In genomic region chr5:82885657-82886389, GRCh38 we compare ENCODE assay signal across 9 cellular contexts.
DNase-seq lines count a peak whose midpoint lies in the region; ATAC-seq and TF ChIP-seq lines count a peak whose summit lies in the region.
"Had no signal": no experiment of that assay in that cellular context is flagged by ENCODE, and none has a peak within 500 bp of the region (broad histone marks: within the 10 kb centered on the region; RNA-seq: fewer than 3 reads in every experiment).

No MANE protein-coding gene starts in this region.

- in situ Hi-C loops in GM13976 (cut with MboI; ENCODE audit: low sequenced_read_pairs, unreplicated experiment): no loop called here

- no peaks in the 10 kb centered on the region for H3K36me3 ChIP-seq in kidney epithelial cell (ENCODE audit: control insufficient read depth, insufficient read depth, low read length)

- no peaks in the 10 kb centered on the region for H3K27me3 ChIP-seq in kidney epithelial cell (ENCODE audit: control insufficient read depth, insufficient read depth, low read length)

- no peak overlapping the region for H3K27ac Mint-ChIP-seq in activated naive CD8-positive, alpha-beta T cell treated with anti-CD3 and anti-CD28 coated beads for 36 hours
- H3K27ac Mint-ChIP-seq: activated naive CD8-positive, alpha-beta T cell treated with anti-CD3 and anti-CD28 coated beads, Interleukin-2, amount 10 ng/mL, durations not matched to agents 7 days and 5 days had no signal

- H3K36me3 Mint-ChIP-seq in activated naive CD8-positive, alpha-beta T cell treated with anti-CD3 and anti-CD28 coated beads for 36 hours: peaks cover 8% of the 10 kb centered on the region

- H3K27me3 Mint-ChIP-seq in activated naive CD8-positive, alpha-beta T cell treated with anti-CD3 and anti-CD28 coated beads for 36 hours: peaks cover 12% of the 10 kb centered on the region

- peak; percentile 42 for ATAC-seq in HG02571 (IDR thresholded peaks at IDR 0.05; ENCODE audit: unreplicated experiment)

- no peak overlapping the region for H3K4me3 Mint-ChIP-seq in activated naive CD8-positive, alpha-beta T cell treated with anti-CD3 and anti-CD28 coated beads for 36 hours
- H3K4me3 Mint-ChIP-seq: activated naive CD8-positive, alpha-beta T cell treated with anti-CD3 and anti-CD28 coated beads, Interleukin-2, amount 10 ng/mL, durations not matched to agents 7 days and 5 days had no signal

- DNase-seq in GM13976 (ENCODE audit: low spot score) (peak; percentile 18), NOMO-1 treated with DMSO at 0.1 percent for 48 hours (lab: John Stamatoyannopoulos, UW; ENCODE audit: unreplicated experiment) (peak; percentile 32), kidney epithelial cell (ENCODE audit: low read depth) (peak; percentile 70), UCSD-AML1 (lab: John Stamatoyannopoulos, UW; ENCODE audit: unreplicated experiment) (no peak), GM19238 (ENCODE audit: insufficient read length, low spot score) (no peak), GM19240 (ENCODE audit: insufficient read length, low spot score) (no peak)
- DNase-seq in activated naive CD8-positive, alpha-beta T cell treated with anti-CD3 and anti-CD28 coated beads for 36 hours: no peak
- DNase-seq: activated naive CD8-positive, alpha-beta T cell treated with anti-CD3 and anti-CD28 coated beads, Interleukin-2, amount 10 ng/mL, durations not matched to agents 7 days and 5 days had no signal

- H3K4me3 ChIP-seq in kidney epithelial cell (ENCODE audit: low read depth, low read length): no peak overlapping the region

- TF ChIP-seq CTCF in GM13976 (IDR thresholded peaks at IDR 0.05; ENCODE audit: borderline replicate concordance, control extremely low read depth, extremely low read depth, insufficient read depth, missing control alignments) (no peak), kidney epithelial cell (IDR thresholded peaks at IDR 0.05; ENCODE audit: insufficient read depth, low read length, poor library complexity, severe bottlenecking) (peak; percentile 43)

- H3K9me3 Mint-ChIP-seq in activated naive CD8-positive, alpha-beta T cell treated with anti-CD3 and anti-CD28 coated beads for 36 hours: peaks cover 6% of the 10 kb centered on the region

- H3K4me1 Mint-ChIP-seq in activated naive CD8-positive, alpha-beta T cell treated with anti-CD3 and anti-CD28 coated beads for 36 hours: peaks cover 24% of the 10 kb centered on the region

Comparison
In these comparisons a context has a peak if more than half of its experiments do, and no peak if none do; other contexts are left out.
1. DNase-seq: peak in GM13976 (single experiment), NOMO-1 treated with DMSO at 0.1 percent for 48 hours (single experiment) and kidney epithelial cell (single experiment); none in activated naive CD8-positive, alpha-beta T cell treated with anti-CD3 and anti-CD28 coated beads for 36 hours (single experiment), UCSD-AML1 (single experiment), GM19238 (single experiment) and GM19240 (single experiment).